In the genomic region with DNA sequence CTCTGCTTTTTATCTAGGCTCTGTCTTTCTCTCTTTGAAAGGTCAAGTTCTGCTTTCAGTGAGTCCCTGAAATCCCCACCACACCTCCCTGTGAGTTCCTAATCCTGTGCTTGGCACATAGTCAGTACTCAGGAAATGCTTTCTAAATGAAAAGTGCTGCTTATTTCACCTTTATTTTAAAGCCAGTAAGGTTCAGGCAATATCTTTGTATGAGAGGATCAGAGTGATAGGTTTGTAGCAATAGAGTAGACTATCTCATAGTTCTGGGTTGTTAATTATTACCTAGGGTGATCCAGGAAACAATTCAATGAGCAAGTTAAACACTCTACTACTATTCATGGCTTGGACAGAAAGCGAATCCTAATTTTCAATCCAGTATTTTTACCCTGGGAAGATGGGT, we compare ENCODE assay signal across 18 cellular contexts. TPM values are rescaled to one million over a fixed set of nuclear protein-coding genes. Genes with fewer than 3 reads are reported as not detected.
DNase-seq lines count a peak whose midpoint lies in the region; ATAC-seq and TF ChIP-seq lines count a peak whose summit lies in the region.
"Had no signal": no experiment of that assay in that cellular context is flagged by ENCODE, and none has a peak within 500 bp of the region (broad histone marks: within the 10 kb centered on the region; RNA-seq: fewer than 3 reads in every experiment).

No MANE protein-coding gene starts in this region.

- H3K9me3 ChIP-seq in SJCRH30 (replicated peaks) = no peaks in the 10 kb centered on the region
- H3K9me3 ChIP-seq in vagina = no peaks in the 10 kb centered on the region
- no peaks in the 10 kb centered on the region for H3K9me3 ChIP-seq in neural progenitor cell (ENCODE audit: low read depth)

- CTCF ChIA-PET in Calu3 (lab: Charles Lee) = no interaction called here

- no peak for TF ChIP-seq CTCF in Calu3 (IDR thresholded peaks at IDR 0.05; ENCODE audit: unreplicated experiment)
- no peak for TF ChIP-seq CTCF in epithelial cell of proximal tubule (conservative IDR thresholded peaks at IDR 0.05; ENCODE audit: low read depth, low read length)
- no peak for TF ChIP-seq CTCF in omental fat pad (IDR thresholded peaks at IDR 0.05)
- no peak for TF ChIP-seq CTCF in vagina (IDR thresholded peaks at IDR 0.05)
- no peak for TF ChIP-seq CTCF in neural progenitor cell (IDR thresholded peaks at IDR 0.05)

- peaks cover 5% of the 10 kb centered on the region for H3K36me3 Mint-ChIP-seq in Calu3 (ENCODE audit: insufficient read depth, unreplicated experiment)
- no peaks in the 10 kb centered on the region for H3K36me3 Mint-ChIP-seq in neural progenitor cell
- H3K36me3 Mint-ChIP-seq: activated naive CD4-positive, alpha-beta T cell treated with anti-CD3 and anti-CD28 coated beads, Interleukin-2, amount 10 ng/mL, durations not matched to agents 7 days and 5 days had no signal

- H2AFZ ChIP-seq in neural progenitor cell (replicated peaks) = no peak overlapping the region

- H3K27me3 ChIP-seq in SJCRH30 = no peaks in the 10 kb centered on the region
- no peaks in the 10 kb centered on the region for H3K27me3 ChIP-seq in vagina
- peaks cover 31% of the 10 kb centered on the region for H3K27me3 ChIP-seq in neural progenitor cell

- H3K4me1 ChIP-seq in SJCRH30 = peaks cover 14% of the 10 kb centered on the region
- no peaks in the 10 kb centered on the region for H3K4me1 ChIP-seq in vagina
- H3K4me1 ChIP-seq in neural progenitor cell = no peaks in the 10 kb centered on the region

- no peak overlapping the region for H3K27ac ChIP-seq in SJCRH30
- H3K27ac ChIP-seq in vagina = no peak overlapping the region
- H3K27ac ChIP-seq in neural progenitor cell = no peak overlapping the region

- H3K4me3 Mint-ChIP-seq in Calu3 (ENCODE audit: low read depth, unreplicated experiment) (no peak overlapping the region), neural progenitor cell (no peak overlapping the region)
- H3K4me3 Mint-ChIP-seq: activated CD4-positive, alpha-beta T cell treated with anti-CD3 and anti-CD28 coated beads, Interleukin-2, amount 10 ng/mL, durations not matched to agents 24 days and 14 days; activated naive CD4-positive, alpha-beta T cell treated with anti-CD3 and anti-CD28 coated beads, Interleukin-2, amount 10 ng/mL, durations not matched to agents 7 days and 5 days; dendritic cell treated with granulocyte-macrophage colony-stimulating factor and Interleukin-4, amounts not matched to agents 40 ng/mL and 50 ng/mL, for 4 days had no signal

- peak; percentile 33 for ATAC-seq in omental fat pad (ENCODE audit: low FRiP score)

- DNase-seq in Calu3 (no peak), LoVo (ENCODE audit: low spot score) (peak; percentile 35), epithelial cell of proximal tubule (ENCODE audit: low read depth) (no peak), omental fat pad (ENCODE audit: low spot score) (no peak), SJCRH30 (no peak), T-helper 1 cell (no peak), vagina (ENCODE audit: extremely low spot score in 2 of 2) (no peak), neural progenitor cell (ENCODE audit: low spot score) (no peak)
- DNase-seq: activated CD4-positive, alpha-beta T cell treated with anti-CD3 and anti-CD28 coated beads, Interleukin-2, amount 10 ng/mL, durations not matched to agents 24 days and 14 days; activated CD8-positive, alpha-beta memory T cell treated with anti-CD3 and anti-CD28 coated beads, Interleukin-2, amount 50 U/mL, for 48 hours; activated naive CD4-positive, alpha-beta T cell treated with anti-CD3 and anti-CD28 coated beads, Interleukin-2, amount 10 ng/mL, durations not matched to agents 7 days and 5 days; GF-D8; glutamatergic neuron; MV-4-11; NCI-H1930; nucleus accumbens; substantia nigra had no signal

- H3K27me3 Mint-ChIP-seq in Calu3 (ENCODE audit: unreplicated experiment) (no peaks in the 10 kb centered on the region), neural progenitor cell (ENCODE audit: insufficient read depth, low read depth) (peaks cover 8% of the 10 kb centered on the region)

- H3K9me3 Mint-ChIP-seq in Calu3 (ENCODE audit: low read depth, unreplicated experiment) (peaks cover 2% of the 10 kb centered on the region), neural progenitor cell (no peaks in the 10 kb centered on the region)
- H3K9me3 Mint-ChIP-seq: activated CD4-positive, alpha-beta T cell treated with anti-CD3 and anti-CD28 coated beads, Interleukin-2, amount 10 ng/mL, durations not matched to agents 24 days and 14 days; activated naive CD4-positive, alpha-beta T cell treated with anti-CD3 and anti-CD28 coated beads, Interleukin-2, amount 10 ng/mL, durations not matched to agents 7 days and 5 days; dendritic cell treated with granulocyte-macrophage colony-stimulating factor and Interleukin-4, amounts not matched to agents 40 ng/mL and 50 ng/mL, for 4 days had no signal

- no peak for TF ChIP-seq POLR2A in vagina (IDR thresholded peaks at IDR 0.05)

- no peak overlapping the region for H3K9ac ChIP-seq in neural progenitor cell

- no peaks in the 10 kb centered on the region for H3K79me2 ChIP-seq in neural progenitor cell (ENCODE audit: low read depth)

- H3K4me3 ChIP-seq in epithelial cell of proximal tubule (ENCODE audit: low read depth, low read length) (peak overlapping the region; percentile 7), SJCRH30 (no peak overlapping the region), vagina (no peak overlapping the region), neural progenitor cell (no peak overlapping the region)

- intact Hi-C loops in Calu3 (cut with micrococcal nuclease; ENCODE audit: unreplicated experiment) = no loop called here
- intact Hi-C loops in vagina (cut with DNase I) = no loop called here

- H3F3A ChIP-seq in neural progenitor cell (ENCODE audit: low read depth) = no peaks in the 10 kb centered on the region

- no peaks in the 10 kb centered on the region for H4K20me1 ChIP-seq in neural progenitor cell (ENCODE audit: low read depth)

- BruUV-seq in Calu3 (replicated peaks; lab: Mats Ljungman, UMichigan) = no TSS peak

- H3K4me1 Mint-ChIP-seq in Calu3 (ENCODE audit: low read depth, unreplicated experiment) (peaks cover 43% of the 10 kb centered on the region), neural progenitor cell (peaks cover 4% of the 10 kb centered on the region)
- H3K4me1 Mint-ChIP-seq: activated CD4-positive, alpha-beta T cell treated with anti-CD3 and anti-CD28 coated beads, Interleukin-2, amount 10 ng/mL, durations not matched to agents 24 days and 14 days; activated naive CD4-positive, alpha-beta T cell treated with anti-CD3 and anti-CD28 coated beads, Interleukin-2, amount 10 ng/mL, durations not matched to agents 7 days and 5 days had no signal

- no peaks in the 10 kb centered on the region for H3K36me3 ChIP-seq in SJCRH30
- H3K36me3 ChIP-seq in vagina = no peaks in the 10 kb centered on the region
- no peaks in the 10 kb centered on the region for H3K36me3 ChIP-seq in neural progenitor cell

- no peak overlapping the region for H3K4me2 ChIP-seq in neural progenitor cell

- H3K27ac Mint-ChIP-seq in Calu3 (ENCODE audit: unreplicated experiment) (peak overlapping the region; percentile 30), neural progenitor cell (no peak overlapping the region)
- H3K27ac Mint-ChIP-seq: activated CD4-positive, alpha-beta T cell treated with anti-CD3 and anti-CD28 coated beads, Interleukin-2, amount 10 ng/mL, durations not matched to agents 24 days and 14 days; activated naive CD4-positive, alpha-beta T cell treated with anti-CD3 and anti-CD28 coated beads, Interleukin-2, amount 10 ng/mL, durations not matched to agents 7 days and 5 days; dendritic cell treated with granulocyte-macrophage colony-stimulating factor and Interleukin-4, amounts not matched to agents 40 ng/mL and 50 ng/mL, for 4 days had no signal

RNA-seq across cellular contexts. Expression of gene LAMB1, which starts 7.4 kb away (rescaled TPM):
- 181 and 240 TPM in 2 replicates for total RNA-seq in Calu3 (2022)
- 170 and 220 TPM in 2 replicates for total RNA-seq in epithelial cell of proximal tubule
- 100 to 1,000 TPM; 406 to 668 (median 535) TPM for total RNA-seq in omental fat pad
- 100 and 106 TPM in 2 replicates for total RNA-seq in SJCRH30 (2014; rRNA removed; shearing (Covaris generic))
- 152 TPM for total RNA-seq in vagina
- total RNA-seq in neural progenitor cell (ENCODE audit: low replicate concordance) = 87.7 and 100 TPM in 2 replicates
- total RNA-seq: activated CD4-positive, alpha-beta T cell treated with anti-CD3 and anti-CD28 coated beads, Interleukin-2, amount 10 ng/mL, durations not matched to agents 24 days and 14 days had no signal
